11 cellular contexts compared by ENCODE assay signal in genomic region chr7:139830779-139831498, GRCh38. TPM values are rescaled to one million over a fixed set of nuclear protein-coding genes. Genes with fewer than 3 reads are reported as not detected.
DNase-seq lines count a peak whose midpoint lies in the region; ATAC-seq and TF ChIP-seq lines count a peak whose summit lies in the region.
"Had no signal": no experiment of that assay in that cellular context is flagged by ENCODE, and none has a peak within 500 bp of the region (broad histone marks: within the 10 kb centered on the region; RNA-seq: fewer than 3 reads in every experiment).

No MANE protein-coding gene starts in this region.

- no peaks in the 10 kb centered on the region for H3K27me3 ChIP-seq in CD4-positive, CD25-positive, alpha-beta regulatory T cell (ENCODE audit: control insufficient read depth, insufficient read depth, low read length)
- H3K27me3 ChIP-seq in Loucy (ENCODE audit: insufficient read depth, low read length, poor library complexity, severe bottlenecking), result no peaks in the 10 kb centered on the region
- H3K27me3 ChIP-seq in mesenchymal stem cell (ENCODE audit: control insufficient read depth in 1 of 2, insufficient read depth in 1 of 2, low read length in 2 of 2), result peaks cover 0 to 26% of the 10 kb centered on the region in 2 experiments
- H3K27me3 ChIP-seq in MM.1S (replicated peaks; ENCODE audit: insufficient read depth, low read length), result no peaks in the 10 kb centered on the region

- no peak for TF ChIP-seq CTCF in Loucy (conservative IDR thresholded peaks at IDR 0.05; ENCODE audit: low read length)
- TF ChIP-seq CTCF in MM.1S (IDR thresholded peaks at IDR 0.05; ENCODE audit: low read length), result no peak

- no peak overlapping the region for H3K14ac ChIP-seq in mesenchymal stem cell (ENCODE audit: low read length in 2 of 2)

- H2BK120ac ChIP-seq in mesenchymal stem cell (ENCODE audit: low read depth, low read length), result no peak overlapping the region

- no peak for DNase-seq in CD4-positive, CD25-positive, alpha-beta regulatory T cell
- DNase-seq in mesenchymal stem cell (no peak), NCI-H2227 treated with DMSO at 0.1 percent for 48 hours (lab: John Stamatoyannopoulos, UW) (no peak), KG1 (lab: John Stamatoyannopoulos, UW) (no peak), MM.1S (no peak)
- DNase-seq: NCI-H2029, posterior cingulate gyrus had no signal

- H3K79me1 ChIP-seq in mesenchymal stem cell (replicated peaks; ENCODE audit: low read length, poor library complexity, severe bottlenecking), result peaks cover 5% of the 10 kb centered on the region

- H2AFZ ChIP-seq in Loucy (ENCODE audit: low read length), result no peak overlapping the region
- no peak overlapping the region for H2AFZ ChIP-seq in mesenchymal stem cell (ENCODE audit: low read depth, low read length)
- H2AFZ ChIP-seq in MM.1S (ENCODE audit: low read length), result no peak overlapping the region

- H4K20me1 ChIP-seq in Loucy (ENCODE audit: insufficient read depth, low read length, poor library complexity, severe bottlenecking) (no peaks in the 10 kb centered on the region), MM.1S (ENCODE audit: insufficient read depth, low read length) (no peaks in the 10 kb centered on the region)

- peak overlapping the region; percentile 61 for H3K4me3 ChIP-seq in CD4-positive, CD25-positive, alpha-beta regulatory T cell (ENCODE audit: low read depth, low read length)
- H3K4me3 ChIP-seq in Loucy (ENCODE audit: low read length, poor library complexity, severe bottlenecking) (peak overlapping the region; percentile 65), mesenchymal stem cell (ENCODE audit: insufficient read depth in 1 of 2, low read depth in 1 of 2, low read length in 2 of 2) (no peak overlapping the region), MM.1S (ENCODE audit: low read length) (no peak overlapping the region)

- no peak overlapping the region for H2BK5ac ChIP-seq in mesenchymal stem cell (ENCODE audit: low read depth, low read length, poor library complexity, severe bottlenecking)

- H3K4me3 Mint-ChIP-seq in CD4-positive, CD25-positive, alpha-beta regulatory T cell, result peak overlapping the region; percentile 32 to 89 (median 64)

- no peak overlapping the region for H3K27ac ChIP-seq in CD4-positive, CD25-positive, alpha-beta regulatory T cell (ENCODE audit: insufficient read depth, low read length, poor library complexity, severe bottlenecking)
- H3K27ac ChIP-seq in mesenchymal stem cell (ENCODE audit: low read length, poor library complexity, severe bottlenecking), result peak overlapping the region; percentile 97
- no peak overlapping the region for H3K27ac ChIP-seq in MM.1S (ENCODE audit: low read length)

- peak overlapping the region; percentile 22 to 86 (median 82) for H3K27ac Mint-ChIP-seq in CD4-positive, CD25-positive, alpha-beta regulatory T cell

- H3F3A ChIP-seq in Loucy (ENCODE audit: low read depth), result no peaks in the 10 kb centered on the region
- no peaks in the 10 kb centered on the region for H3F3A ChIP-seq in MM.1S (ENCODE audit: insufficient read depth, low read length)

- H3K18ac ChIP-seq in mesenchymal stem cell (ENCODE audit: low read depth in 1 of 2, low read length in 2 of 2), result no peak overlapping the region

- H3K27me3 Mint-ChIP-seq in CD4-positive, CD25-positive, alpha-beta regulatory T cell, result peaks cover 26% of the 10 kb centered on the region

- H3K4me1 ChIP-seq in CD4-positive, CD25-positive, alpha-beta regulatory T cell (ENCODE audit: control insufficient read depth, insufficient read depth, low read length, poor library complexity, severe bottlenecking), result peaks cover 20% of the 10 kb centered on the region
- peaks cover 30% of the 10 kb centered on the region for H3K4me1 ChIP-seq in Loucy (ENCODE audit: insufficient read depth, low read length, poor library complexity, severe bottlenecking)
- peaks cover 16% of the 10 kb centered on the region for H3K4me1 ChIP-seq in mesenchymal stem cell (ENCODE audit: control insufficient read depth, insufficient read depth, low read depth, low read length)
- peaks cover 22% of the 10 kb centered on the region for H3K4me1 ChIP-seq in MM.1S (ENCODE audit: low read length)

- H3K9ac ChIP-seq in Loucy (ENCODE audit: low read depth, low read length, poor library complexity, severe bottlenecking), result no peak overlapping the region
- no peak overlapping the region for H3K9ac ChIP-seq in mesenchymal stem cell (ENCODE audit: low read length)
- H3K9ac ChIP-seq in MM.1S (ENCODE audit: low read length), result no peak overlapping the region

- no peak overlapping the region for H2BK15ac ChIP-seq in mesenchymal stem cell (ENCODE audit: low read depth, poor library complexity, severe bottlenecking)

- H4K91ac ChIP-seq in mesenchymal stem cell (ENCODE audit: low read length), result no peak overlapping the region

- H3K36me3 Mint-ChIP-seq in CD4-positive, CD25-positive, alpha-beta regulatory T cell, result no peaks in the 10 kb centered on the region

- H2AK5ac ChIP-seq in mesenchymal stem cell (ENCODE audit: low read length, severe bottlenecking), result peak overlapping the region; percentile 88

- H3K36me3 ChIP-seq in CD4-positive, CD25-positive, alpha-beta regulatory T cell (ENCODE audit: control insufficient read depth, insufficient read depth, low read length), result no peaks in the 10 kb centered on the region
- H3K36me3 ChIP-seq in Loucy (ENCODE audit: insufficient read depth, low read length), result no peaks in the 10 kb centered on the region
- no peaks in the 10 kb centered on the region for H3K36me3 ChIP-seq in mesenchymal stem cell (ENCODE audit: control insufficient read depth in 1 of 2, insufficient read depth in 2 of 2, low read depth in 1 of 2, low read length in 2 of 2)
- H3K36me3 ChIP-seq in MM.1S (replicated peaks; ENCODE audit: insufficient read depth, low read length), result no peaks in the 10 kb centered on the region

- H3K9me3 Mint-ChIP-seq in CD4-positive, CD25-positive, alpha-beta regulatory T cell, result peaks cover 0 to 8% (median 5%) of the 10 kb centered on the region in 7 donors

- WGBS in mesenchymal stem cell, result 91% methylated on average over 3 of the region's 3 CpGs

- peak overlapping the region in 1 of 2 experiments; percentile 29 for H2BK12ac ChIP-seq in mesenchymal stem cell (ENCODE audit: low read length in 2 of 2)

- no peak overlapping the region for H3K23ac ChIP-seq in mesenchymal stem cell (ENCODE audit: low read length in 2 of 2)

- H3K79me2 ChIP-seq in Loucy (ENCODE audit: insufficient read depth, low read length), result no peaks in the 10 kb centered on the region
- H3K79me2 ChIP-seq in MM.1S (ENCODE audit: low read length), result no peaks in the 10 kb centered on the region

- H3K4ac ChIP-seq in mesenchymal stem cell (ENCODE audit: low read depth in 1 of 2, low read length in 2 of 2), result no peak overlapping the region

- ATAC-seq in CD4-positive, CD25-positive, alpha-beta regulatory T cell (ENCODE audit: low read depth in 2 of 2), result peak in 1 of 2 donors; percentile 43
- ATAC-seq in GM19025 (IDR thresholded peaks at IDR 0.05; ENCODE audit: low read depth, unreplicated experiment), result peak; percentile 51
- no peak for ATAC-seq in GM19351 (IDR thresholded peaks at IDR 0.05; ENCODE audit: unreplicated experiment)

- peaks cover 11 to 27% (median 16%) of the 10 kb centered on the region in 4 donors for H3K4me1 Mint-ChIP-seq in CD4-positive, CD25-positive, alpha-beta regulatory T cell

- H4K8ac ChIP-seq in mesenchymal stem cell (ENCODE audit: low read length), result no peak overlapping the region

- no peaks in the 10 kb centered on the region for H3K9me3 ChIP-seq in CD4-positive, CD25-positive, alpha-beta regulatory T cell (ENCODE audit: control insufficient read depth in 2 of 2, low read length in 2 of 2)
- H3K9me3 ChIP-seq in Loucy (ENCODE audit: insufficient read depth, low read depth, low read length), result 0 out of 2 replicates have a peak, but pooled peaks cover 2% of the 10 kb centered on the region
- peaks cover 7% of the 10 kb centered on the region for H3K9me3 ChIP-seq in mesenchymal stem cell (ENCODE audit: control insufficient read depth, low read length)
- no peaks in the 10 kb centered on the region for H3K9me3 ChIP-seq in MM.1S (replicated peaks; ENCODE audit: insufficient read depth, low read length)

- H3K9me2 ChIP-seq in Loucy (replicated peaks; ENCODE audit: low read depth, low read length), result no peaks in the 10 kb centered on the region
- H3K9me2 ChIP-seq in MM.1S (replicated peaks; ENCODE audit: insufficient read depth, low read length), result no peaks in the 10 kb centered on the region

- H3K4me2 ChIP-seq in Loucy (ENCODE audit: low read depth, low read length, poor library complexity, severe bottlenecking) (peak overlapping the region; percentile 70), mesenchymal stem cell (ENCODE audit: low read length, poor library complexity, severe bottlenecking) (no peak overlapping the region), MM.1S (ENCODE audit: low read depth, low read length) (no peak overlapping the region)

RNA-seq across cellular contexts. Expression of gene TBXAS1, which starts 1.9 kb away (rescaled TPM):
- total RNA-seq in CD4-positive, CD25-positive, alpha-beta regulatory T cell, result 21.2 TPM
- polyA plus RNA-seq in CD4-positive, CD25-positive, alpha-beta regulatory T cell, result 10 to 100 TPM in 3 of 4 donors, 1 to 10 TPM in 1; 5.2 to 15.3 (median 10.7) TPM
- polyA plus RNA-seq in mesenchymal stem cell (2013, experiment 1 of 2), result 17.7 TPM
- polyA plus RNA-seq in mesenchymal stem cell (2013, experiment 2 of 2), result 19.0 TPM
- total RNA-seq: fibroblast of villous mesenchyme had no signal

RNA-seq across cellular contexts. Expression of gene HIPK2, which starts 53.1 kb away (rescaled TPM):
- total RNA-seq in CD4-positive, CD25-positive, alpha-beta regulatory T cell, result 17.5 TPM
- polyA plus RNA-seq in CD4-positive, CD25-positive, alpha-beta regulatory T cell, result 1 to 10 TPM in 1 of 4 donors, under 1 TPM in 3; 0.44 to 1.3 (median 0.68) TPM
- polyA plus RNA-seq in mesenchymal stem cell (2013, experiment 1 of 2), result 89.2 TPM
- 81.2 TPM for polyA plus RNA-seq in mesenchymal stem cell (2013, experiment 2 of 2)

Comparison
In these comparisons a context has a peak if more than half of its experiments do, and no peak if none do; other contexts are left out.
1. H3K4me3 ChIP-seq: peak in CD4-positive, CD25-positive, alpha-beta regulatory T cell (single experiment) and Loucy (single experiment); none in mesenchymal stem cell (0 of 2) and MM.1S (single experiment).